Comparison of ENCODE assay signal across 1 cellular context in the genomic region with DNA sequence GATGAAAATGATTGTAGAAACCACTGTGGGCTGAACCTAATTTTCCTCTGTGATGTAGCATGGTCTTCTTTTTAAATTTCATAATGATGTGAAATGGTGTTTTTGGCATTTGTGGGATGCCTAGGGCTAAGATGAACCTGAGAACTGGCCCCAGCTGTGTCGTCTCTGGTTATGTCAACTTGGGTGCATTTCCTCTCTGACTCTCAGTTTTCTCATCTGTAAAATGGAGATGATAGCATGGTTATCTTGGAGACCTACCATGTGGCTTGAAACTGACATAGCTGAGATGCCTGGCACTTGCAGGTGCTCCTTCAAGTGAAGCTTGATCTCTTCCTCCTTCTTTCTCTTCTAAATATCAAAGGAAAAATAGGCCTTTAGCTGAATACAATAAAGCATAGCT.
TF ChIP-seq lines count a peak whose summit lies in the region.

No MANE protein-coding gene starts in this region.

TF ChIP-seq in GM12878, 131 proteins besides CTCF, POLR2A, EP300 and RAD21 (continued from another document):
- TF ChIP-seq ZBTB11 (CRISPR knock-in tag; IDR thresholded peaks at IDR 0.05), result no peak
- TF ChIP-seq TCF3 (IDR thresholded peaks at IDR 0.05; ENCODE audit: borderline replicate concordance, insufficient read depth, low read depth, low read length), result peak; percentile 76; the same call in 1 of the 2 replicates
- no peak for TF ChIP-seq SIN3A (IDR thresholded peaks at IDR 0.05; ENCODE audit: low read depth, low read length)
- TF ChIP-seq ZBED1 (IDR thresholded peaks at IDR 0.05; ENCODE audit: borderline replicate concordance), result no peak
- TF ChIP-seq TCF12 (IDR thresholded peaks at IDR 0.05; ENCODE audit: low read depth, low read length), result peak; percentile 31; the same call in 1 of the 2 replicates
- no peak for TF ChIP-seq ZNF217 (IDR thresholded peaks at IDR 0.05)
- TF ChIP-seq BCLAF1 (IDR thresholded peaks at IDR 0.05), result no peak
- TF ChIP-seq JUNB (IDR thresholded peaks at IDR 0.05), result no peak
- TF ChIP-seq, protein P1, sequence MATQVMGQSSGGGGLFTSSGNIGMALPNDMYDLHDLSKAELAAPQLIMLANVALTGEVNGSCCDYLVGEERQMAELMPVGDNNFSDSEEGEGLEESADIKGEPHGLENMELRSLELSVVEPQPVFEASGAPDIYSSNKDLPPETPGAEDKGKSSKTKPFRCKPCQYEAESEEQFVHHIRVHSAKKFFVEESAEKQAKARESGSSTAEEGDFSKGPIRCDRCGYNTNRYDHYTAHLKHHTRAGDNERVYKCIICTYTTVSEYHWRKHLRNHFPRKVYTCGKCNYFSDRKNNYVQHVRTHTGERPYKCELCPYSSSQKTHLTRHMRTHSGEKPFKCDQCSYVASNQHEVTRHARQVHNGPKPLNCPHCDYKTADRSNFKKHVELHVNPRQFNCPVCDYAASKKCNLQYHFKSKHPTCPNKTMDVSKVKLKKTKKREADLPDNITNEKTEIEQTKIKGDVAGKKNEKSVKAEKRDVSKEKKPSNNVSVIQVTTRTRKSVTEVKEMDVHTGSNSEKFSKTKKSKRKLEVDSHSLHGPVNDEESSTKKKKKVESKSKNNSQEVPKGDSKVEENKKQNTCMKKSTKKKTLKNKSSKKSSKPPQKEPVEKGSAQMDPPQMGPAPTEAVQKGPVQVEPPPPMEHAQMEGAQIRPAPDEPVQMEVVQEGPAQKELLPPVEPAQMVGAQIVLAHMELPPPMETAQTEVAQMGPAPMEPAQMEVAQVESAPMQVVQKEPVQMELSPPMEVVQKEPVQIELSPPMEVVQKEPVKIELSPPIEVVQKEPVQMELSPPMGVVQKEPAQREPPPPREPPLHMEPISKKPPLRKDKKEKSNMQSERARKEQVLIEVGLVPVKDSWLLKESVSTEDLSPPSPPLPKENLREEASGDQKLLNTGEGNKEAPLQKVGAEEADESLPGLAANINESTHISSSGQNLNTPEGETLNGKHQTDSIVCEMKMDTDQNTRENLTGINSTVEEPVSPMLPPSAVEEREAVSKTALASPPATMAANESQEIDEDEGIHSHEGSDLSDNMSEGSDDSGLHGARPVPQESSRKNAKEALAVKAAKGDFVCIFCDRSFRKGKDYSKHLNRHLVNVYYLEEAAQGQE (IDR thresholded peaks at IDR 0.05; ENCODE audit: low read depth, low read length), result no peak
- no peak for TF ChIP-seq CHD2 (IDR thresholded peaks at IDR 0.05; ENCODE audit: borderline replicate concordance, low read depth, low read length)
- TF ChIP-seq TCF7 (IDR thresholded peaks at IDR 0.05; ENCODE audit: borderline replicate concordance), result no peak
